8 cellular contexts compared by ENCODE assay signal in genomic region chr10:123150986-123151738, GRCh38.
DNase-seq lines count a peak whose midpoint lies in the region; ATAC-seq and TF ChIP-seq lines count a peak whose summit lies in the region.

No MANE protein-coding gene starts in this region.

- no peaks in the 10 kb centered on the region for H3K9me3 ChIP-seq in neuron (ENCODE audit: low read length)

- peaks cover 12% of the 10 kb centered on the region for H3K36me3 ChIP-seq in neuron (ENCODE audit: insufficient read depth, low read length)

- H3K27ac ChIP-seq in coronary artery: no peak overlapping the region

- H3K27me3 ChIP-seq in neuron (ENCODE audit: insufficient read depth, low read length): peaks cover 71% of the 10 kb centered on the region

- H3K4me3 ChIP-seq in coronary artery (peak overlapping the region; percentile 70), neuron (ENCODE audit: low read length) (peak overlapping the region; percentile 15)

- no peak for ATAC-seq in GM19467 (IDR thresholded peaks at IDR 0.05; ENCODE audit: unreplicated experiment)
- no peak for ATAC-seq in GM19463 (IDR thresholded peaks at IDR 0.05; ENCODE audit: unreplicated experiment)

- peak; percentile 29 for DNase-seq in EH (ENCODE audit: low read depth)
- peak; percentile 86 to 93 for DNase-seq in NCI-H526 (lab: John Stamatoyannopoulos, UW)
- DNase-seq in coronary artery (ENCODE audit: low spot score): no peak
- DNase-seq in NCI-H1105 (lab: John Stamatoyannopoulos, UW): no peak
- no peak for DNase-seq in OCI-M2 (lab: John Stamatoyannopoulos, UW; ENCODE audit: unreplicated experiment)

- H3K4me1 ChIP-seq in neuron (ENCODE audit: insufficient read depth, low read length): peaks cover 36% of the 10 kb centered on the region

- H2AFZ ChIP-seq in neuron (ENCODE audit: low read depth, low read length): peak overlapping the region; percentile 71

- no peak for TF ChIP-seq CTCF in coronary artery (IDR thresholded peaks at IDR 0.05)

Comparison
In these comparisons a context has a peak if more than half of its experiments do, and no peak if none do; other contexts are left out.
1. DNase-seq: peak in EH (single experiment) and NCI-H526 (2 of 2); none in coronary artery (single experiment), NCI-H1105 (single experiment) and OCI-M2 (single experiment).